ENCODE assay signal across 29 cellular contexts in the genomic region with DNA sequence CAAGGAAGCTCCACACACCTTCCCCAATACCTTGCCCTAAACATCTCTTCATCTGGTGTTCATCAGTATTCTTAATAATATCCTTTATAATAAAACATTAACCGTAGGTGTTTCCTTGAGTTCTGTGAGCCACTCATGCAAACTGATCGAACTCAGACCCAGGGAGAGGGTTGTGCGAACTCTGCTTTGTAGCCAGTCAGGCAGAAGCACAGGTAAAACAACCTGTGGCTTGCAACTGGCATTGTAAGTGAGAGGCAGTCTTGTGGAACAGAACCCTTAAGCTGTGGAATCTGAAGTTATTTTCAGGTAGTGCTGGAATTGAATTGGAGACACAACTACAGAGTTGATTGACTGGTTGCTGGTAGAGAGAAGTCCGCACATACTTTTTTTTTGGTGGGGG. TPM values are rescaled to one million over a fixed set of nuclear protein-coding genes. Genes with fewer than 3 reads are reported as not detected.
DNase-seq lines count a peak whose midpoint lies in the region; ATAC-seq, FAIRE-seq and TF ChIP-seq lines count a peak whose summit lies in the region.
"Had no signal": no experiment of that assay in that cellular context is flagged by ENCODE, and none has a peak within 500 bp of the region (broad histone marks: within the 10 kb centered on the region; RNA-seq: fewer than 3 reads in every experiment).

No MANE protein-coding gene starts in this region.

- peaks cover 60% of the 10 kb centered on the region for H3K4me1 ChIP-seq in Loucy (ENCODE audit: insufficient read depth, low read length, poor library complexity, severe bottlenecking)
- H3K4me1 ChIP-seq in thyroid gland, result peaks cover 5 to 24% of the 10 kb centered on the region in 2 donors
- H3K4me1 ChIP-seq in pancreas, result peaks cover 0 to 4% (median 0%) of the 10 kb centered on the region in 3 donors
- H3K4me1 ChIP-seq: Caco-2 had no signal

- H3K27me3 ChIP-seq in Loucy (ENCODE audit: insufficient read depth, low read length, poor library complexity, severe bottlenecking) (no peaks in the 10 kb centered on the region), thyroid gland (no peaks in the 10 kb centered on the region), pancreas (no peaks in the 10 kb centered on the region)
- H3K27me3 ChIP-seq: MG63, SJSA1 had no signal

- peaks cover 97% of the 10 kb centered on the region for H3K79me2 ChIP-seq in Loucy (ENCODE audit: insufficient read depth, low read length)

- H3K4me3 Mint-ChIP-seq in activated CD8-positive, alpha-beta memory T cell treated with anti-CD3 and anti-CD28 coated beads, Interleukin-2, amount 10 ng/mL, durations not matched to agents 7 days and 5 days, result no peak overlapping the region
- peak overlapping the region in 1 of 5 donors; percentile 12 for H3K4me3 Mint-ChIP-seq in immature natural killer cell
- H3K4me3 Mint-ChIP-seq: B cell; CD8-positive, alpha-beta T cell had no signal

- intact Hi-C loops in thyroid gland (cut with DNase I), result no loop called here
- intact Hi-C loops in pancreas (cut with DNase I), result no loop called here

- TF ChIP-seq CTCF in Loucy (conservative IDR thresholded peaks at IDR 0.05; ENCODE audit: low read length), result no peak
- no peak for TF ChIP-seq CTCF in thyroid gland (IDR thresholded peaks at IDR 0.05)
- TF ChIP-seq CTCF in pancreas (IDR thresholded peaks at IDR 0.05), result no peak

- no peak overlapping the region for H3K27ac ChIP-seq in thyroid gland
- H3K27ac ChIP-seq in pancreas, result no peak overlapping the region
- H3K27ac ChIP-seq: 22Rv1, C4-2B, PC-9, SJSA1 had no signal

- no peaks in the 10 kb centered on the region for H3K27me3 Mint-ChIP-seq in activated CD8-positive, alpha-beta memory T cell treated with anti-CD3 and anti-CD28 coated beads, Interleukin-2, amount 10 ng/mL, durations not matched to agents 7 days and 5 days
- H3K27me3 Mint-ChIP-seq in immature natural killer cell (ENCODE audit: low read depth in 3 of 3), result peaks cover 15 to 22% (median 16%) of the 10 kb centered on the region in 3 donors
- H3K27me3 Mint-ChIP-seq: B cell had no signal

- no peak for TF ChIP-seq POLR2A in thyroid gland (IDR thresholded peaks at IDR 0.05)

- no peaks in the 10 kb centered on the region; the same call in 1 of the 2 replicates for H3F3A ChIP-seq in Loucy (ENCODE audit: low read depth)

- FAIRE-seq in pancreas (lab: Jason Lieb, UNC), result no peak
- FAIRE-seq: GM12878 had no signal

- CTCF ChIA-PET in activated CD8-positive, alpha-beta memory T cell treated with anti-CD3 and anti-CD28 coated beads, Interleukin-2, amount 10 ng/mL, durations not matched to agents 7 days and 5 days (lab: Charles Lee), result interaction anchor here (1.1 kb wide), 1 partner anchor 82 kb away, joined by 4 read pairs; no protein-coding TSS in a partner anchor

- peak overlapping the region; percentile 97 for H3K4me2 ChIP-seq in Loucy (ENCODE audit: low read depth, low read length, poor library complexity, severe bottlenecking)
- H3K4me2 ChIP-seq: PC-9 had no signal

- no peak overlapping the region for H3K9ac ChIP-seq in Loucy (ENCODE audit: low read depth, low read length, poor library complexity, severe bottlenecking)

- H3K4me1 Mint-ChIP-seq in activated CD8-positive, alpha-beta memory T cell treated with anti-CD3 and anti-CD28 coated beads, Interleukin-2, amount 10 ng/mL, durations not matched to agents 7 days and 5 days, result peaks cover 50% of the 10 kb centered on the region
- H3K4me1 Mint-ChIP-seq in immature natural killer cell, result peaks cover 30 to 43% of the 10 kb centered on the region in 2 donors

- H3K36me3 ChIP-seq in Loucy (ENCODE audit: insufficient read depth, low read length) (peaks cover 53% of the 10 kb centered on the region), thyroid gland (no peaks in the 10 kb centered on the region), pancreas (no peaks in the 10 kb centered on the region)

- no peak overlapping the region for H2AFZ ChIP-seq in Loucy (ENCODE audit: low read length)
- H2AFZ ChIP-seq: PC-9 had no signal

- H3K9me2 ChIP-seq in Loucy (replicated peaks; ENCODE audit: low read depth, low read length), result no peaks in the 10 kb centered on the region

- H3K9me3 ChIP-seq in Loucy (ENCODE audit: insufficient read depth, low read depth, low read length), result no peaks in the 10 kb centered on the region
- no peaks in the 10 kb centered on the region for H3K9me3 ChIP-seq in thyroid gland
- H3K9me3 ChIP-seq in pancreas, result no peaks in the 10 kb centered on the region
- H3K9me3 ChIP-seq: Caco-2, MG63, SJSA1 had no signal

- peaks cover 65% of the 10 kb centered on the region for H3K36me3 Mint-ChIP-seq in activated CD8-positive, alpha-beta memory T cell treated with anti-CD3 and anti-CD28 coated beads, Interleukin-2, amount 10 ng/mL, durations not matched to agents 7 days and 5 days
- peaks cover 0 to 13% (median 10%) of the 10 kb centered on the region in 3 donors for H3K36me3 Mint-ChIP-seq in immature natural killer cell

- H4K20me1 ChIP-seq in Loucy (ENCODE audit: insufficient read depth, low read length, poor library complexity, severe bottlenecking), result peaks cover 56% of the 10 kb centered on the region

- ATAC-seq in activated CD8-positive, alpha-beta memory T cell treated with anti-CD3 and anti-CD28 coated beads, Interleukin-2, amount 10 ng/mL, durations not matched to agents 7 days and 5 days, result no peak
- ATAC-seq in pancreas (no peak), GM19455 (IDR thresholded peaks at IDR 0.05; ENCODE audit: unreplicated experiment) (no peak)
- ATAC-seq: CD8-positive, alpha-beta T cell; GM12878; HCT116 had no signal

- H3K4me3 ChIP-seq in Loucy (ENCODE audit: low read length, poor library complexity, severe bottlenecking) (peak overlapping the region; percentile 41), thyroid gland (replicated peaks in 1 of 3) (no peak overlapping the region), pancreas (no peak overlapping the region)
- H3K4me3 ChIP-seq: GM12878, MG63, PC-9, SJSA1 had no signal

- no peaks in the 10 kb centered on the region for H3K9me3 Mint-ChIP-seq in activated CD8-positive, alpha-beta memory T cell treated with anti-CD3 and anti-CD28 coated beads, Interleukin-2, amount 10 ng/mL, durations not matched to agents 7 days and 5 days (ENCODE audit: low read depth)
- no peaks in the 10 kb centered on the region for H3K9me3 Mint-ChIP-seq in immature natural killer cell
- H3K9me3 Mint-ChIP-seq: CD8-positive, alpha-beta T cell had no signal

- no peak for DNase-seq in activated CD8-positive, alpha-beta memory T cell treated with anti-CD3 and anti-CD28 coated beads, Interleukin-2, amount 10 ng/mL, durations not matched to agents 7 days and 5 days
- DNase-seq in activated CD8-positive, alpha-beta memory T cell treated with anti-CD3 and anti-CD28 coated beads for 24 hours, result no peak
- DNase-seq in immature natural killer cell (no peak), thyroid gland (peak; percentile 53 to 64), pancreas (no peak)
- DNase-seq: Caco-2; CD8-positive, alpha-beta T cell; EL; GDM1; GOT3; Karpas-422; MG63; NCI-H1105 treated with DMSO at 0.1 percent for 48 hours; NCI-H1694; NCI-H2081; NCI-H2227 treated with DMSO at 0.1 percent for 48 hours; NCI-H526 treated with DMSO at 0.1 percent for 48 hours; PC-9; Right ventricle myocardium superior; RPMI8226 had no signal

- WGBS in thyroid gland, 2 donors, result 32 to 49% methylated on average over 4 of the region's 4 CpGs
- WGBS in pancreas, 2 donors, result 94 to 97% methylated on average over 4 of the region's 4 CpGs

- H3K27ac Mint-ChIP-seq in activated CD8-positive, alpha-beta memory T cell treated with anti-CD3 and anti-CD28 coated beads, Interleukin-2, amount 10 ng/mL, durations not matched to agents 7 days and 5 days, result peak overlapping the region; percentile 7
- peak overlapping the region in 5 of 6 donors; percentile 40 to 99 (median 65) for H3K27ac Mint-ChIP-seq in immature natural killer cell
- H3K27ac Mint-ChIP-seq: B cell; CD8-positive, alpha-beta T cell had no signal

RNA-seq across cellular contexts. Expression of gene BUB1, which starts 4.7 kb away (rescaled TPM):
- total RNA-seq in activated CD8-positive, alpha-beta memory T cell treated with anti-CD3 and anti-CD28 coated beads, Interleukin-2, amount 10 ng/mL, durations not matched to agents 7 days and 5 days, result 100 to 1,000 TPM; 126 to 153 TPM
- polyA plus RNA-seq in immature natural killer cell (1 to 10 TPM in 1 of 3 donors, under 1 TPM in 2; 0.30 to 1.2 (median 0.35) TPM), pancreas (under 1 TPM; 0.11 to 0.12 TPM)
- total RNA-seq in thyroid gland (1 to 10 TPM in 1 of 4 donors, under 1 TPM in 3; 0.24 to 2.0 (median 0.92) TPM), pancreas (1 to 10 TPM in 1 of 6 donors, under 1 TPM in 4, not detected in 1; 0.04 to 1.4 (median 0.82) TPM)

RNA-seq across cellular contexts. Expression of gene ACOXL, which starts 59.2 kb away (rescaled TPM):
- under 1 TPM; 0.20 to 0.96 TPM for total RNA-seq in activated CD8-positive, alpha-beta memory T cell treated with anti-CD3 and anti-CD28 coated beads, Interleukin-2, amount 10 ng/mL, durations not matched to agents 7 days and 5 days
- polyA plus RNA-seq in immature natural killer cell (not detected), pancreas (under 1 TPM; 0.27 to 0.75 TPM)
- total RNA-seq in thyroid gland (10 to 100 TPM in 1 of 4 donors, 1 to 10 TPM in 3; 1.2 to 10.6 (median 2.1) TPM), pancreas (under 1 TPM in 4 of 6 donors, not detected in 2; 0.06 to 0.31 (median 0.12) TPM)
- total RNA-seq: B cell; CD8-positive, alpha-beta T cell; NCI-H460; Right ventricle myocardium superior; SJSA1 had no signal

Comparison
In these comparisons a context has a peak if more than half of its experiments do, and no peak if none do; other contexts are left out.
1. DNase-seq: peak in thyroid gland (2 of 2); none in activated CD8-positive, alpha-beta memory T cell treated with anti-CD3 and anti-CD28 coated beads, Interleukin-2, amount 10 ng/mL, durations not matched to agents 7 days and 5 days (single experiment), activated CD8-positive, alpha-beta memory T cell treated with anti-CD3 and anti-CD28 coated beads for 24 hours (single experiment), immature natural killer cell (0 of 3) and pancreas (0 of 6).
2. RNA of gene BUB1, which starts 4.7 kb away (total RNA-seq): 126 to 153 TPM in activated CD8-positive, alpha-beta memory T cell treated with anti-CD3 and anti-CD28 coated beads, Interleukin-2, amount 10 ng/mL, durations not matched to agents 7 days and 5 days; 0.24 to 2.0 TPM in thyroid gland and 0.04 to 1.4 TPM in pancreas; every median in the first group is over 10 times any median in the second.